8 cellular contexts compared by ENCODE assay signal in genomic region chr2:85325466-85325811, GRCh38. TPM values are rescaled to one million over a fixed set of nuclear protein-coding genes. Genes with fewer than 3 reads are reported as not detected.
DNase-seq lines count a peak whose midpoint lies in the region; ATAC-seq and TF ChIP-seq lines count a peak whose summit lies in the region.

No MANE protein-coding gene starts in this region.

- H3K9me3 Mint-ChIP-seq in CD8-positive, alpha-beta memory T cell = no peaks in the 10 kb centered on the region
- no peaks in the 10 kb centered on the region for H3K9me3 Mint-ChIP-seq in progenitor cell of endocrine pancreas (ENCODE audit: low read depth)

- H3K9me3 ChIP-seq in CD8-positive, alpha-beta memory T cell (ENCODE audit: low read length) = no peaks in the 10 kb centered on the region
- no peaks in the 10 kb centered on the region for H3K9me3 ChIP-seq in SJCRH30 (replicated peaks)

- peak overlapping the region; percentile 90 to 100 (median 99) for H3K27ac Mint-ChIP-seq in CD8-positive, alpha-beta memory T cell
- H3K27ac Mint-ChIP-seq in progenitor cell of endocrine pancreas = peak overlapping the region; percentile 88

- H3K4me3 ChIP-seq in CD8-positive, alpha-beta memory T cell (ENCODE audit: low read length) = peak overlapping the region; percentile 86
- H3K4me3 ChIP-seq in SJCRH30 = no peak overlapping the region

- no peaks in the 10 kb centered on the region for H3K27me3 Mint-ChIP-seq in CD8-positive, alpha-beta memory T cell
- H3K27me3 Mint-ChIP-seq in progenitor cell of endocrine pancreas = no peaks in the 10 kb centered on the region

- no peak for ATAC-seq in HG03025 (IDR thresholded peaks at IDR 0.05; ENCODE audit: low FRiP score, unreplicated experiment)

- H3K27me3 ChIP-seq in CD8-positive, alpha-beta memory T cell (ENCODE audit: insufficient read depth, low read length, poor library complexity, severe bottlenecking) = no peaks in the 10 kb centered on the region
- H3K27me3 ChIP-seq in SJCRH30 = no peaks in the 10 kb centered on the region

- peaks cover 60% of the 10 kb centered on the region for H3K4me1 ChIP-seq in CD8-positive, alpha-beta memory T cell (ENCODE audit: insufficient read depth, low read length)
- H3K4me1 ChIP-seq in SJCRH30 = peaks cover 3% of the 10 kb centered on the region; the same call in 1 of the 2 replicates

- CTCF ChIA-PET in CD8-positive, alpha-beta memory T cell (lab: Charles Lee) = interaction anchor here (1.0 to 1.6 kb wide), 2 partner anchors 18 to 215 kb away, joined by 3 to 4 read pairs; no protein-coding TSS in a partner anchor
- CTCF ChIA-PET in RWPE1 (lab: Yijun Ruan, JAX) = interaction anchor here (0.6 to 2.4 kb wide), 3 partner anchors 31 to 227 kb away, joined by 3 to 5 read pairs (median 3); no protein-coding TSS in a partner anchor

- POLR2A ChIA-PET in CD8-positive, alpha-beta memory T cell (lab: Charles Lee) = interaction anchor here (0.6 to 4.1 kb wide), 4 partner anchors 11 to 34 kb away, joined by 3 to 86 read pairs (median 8); partner anchors contain the start of genes ELMOD3 and RETSAT
- POLR2A ChIA-PET in RWPE1 (lab: Yijun Ruan, JAX; ENCODE audit: low non-redundant PET) = no interaction called here

- H3K4me1 Mint-ChIP-seq in CD8-positive, alpha-beta memory T cell = peaks cover 63 to 66% (median 64%) of the 10 kb centered on the region in 3 donors
- H3K4me1 Mint-ChIP-seq in progenitor cell of endocrine pancreas (ENCODE audit: low read depth) = peaks cover 33% of the 10 kb centered on the region

- no peak for DNase-seq in CD8-positive, alpha-beta memory T cell
- DNase-seq in RWPE1 (ENCODE audit: low spot score) = no peak
- DNase-seq in epithelial cell of prostate (ENCODE audit: low read depth, low spot score) = no peak
- DNase-seq in progenitor cell of endocrine pancreas (ENCODE audit: low spot score, unreplicated experiment) = no peak
- no peak for DNase-seq in NCI-H1417 treated with DMSO at 0.1 percent for 48 hours (lab: John Stamatoyannopoulos, UW)
- no peak for DNase-seq in SK-N-DZ (ENCODE audit: low spot score)
- DNase-seq in SJCRH30 = no peak

- TF ChIP-seq CTCF in RWPE1 (conservative IDR thresholded peaks at IDR 0.05; ENCODE audit: low read depth) (no peak), progenitor cell of endocrine pancreas (IDR thresholded peaks at IDR 0.05; ENCODE audit: unreplicated experiment) (no peak)

- peak overlapping the region; percentile 98 for H3K27ac ChIP-seq in CD8-positive, alpha-beta memory T cell (ENCODE audit: low read depth, low read length)
- H3K27ac ChIP-seq in RWPE1 = peak overlapping the region; percentile 33; the same call in 1 of the 2 replicates
- H3K27ac ChIP-seq in epithelial cell of prostate = peak overlapping the region; percentile 59
- no peak overlapping the region for H3K27ac ChIP-seq in SJCRH30

- peak overlapping the region; percentile 92 to 100 (median 99) for H3K4me3 Mint-ChIP-seq in CD8-positive, alpha-beta memory T cell
- peak overlapping the region; percentile 97 for H3K4me3 Mint-ChIP-seq in progenitor cell of endocrine pancreas (ENCODE audit: low read depth)

- peaks cover 28 to 80% (median 30%) of the 10 kb centered on the region in 3 donors for H3K36me3 Mint-ChIP-seq in CD8-positive, alpha-beta memory T cell
- peaks cover 24% of the 10 kb centered on the region for H3K36me3 Mint-ChIP-seq in progenitor cell of endocrine pancreas (ENCODE audit: insufficient read depth)

- H3K36me3 ChIP-seq in CD8-positive, alpha-beta memory T cell (ENCODE audit: insufficient read depth, low read length) = peaks cover 49% of the 10 kb centered on the region
- peaks cover 52% of the 10 kb centered on the region for H3K36me3 ChIP-seq in SJCRH30

RNA-seq across cellular contexts. Expression of gene TGOLN2, which starts 2.4 kb away (rescaled TPM):
- total RNA-seq in CD8-positive, alpha-beta memory T cell = 10 to 100 TPM; 93.4 to 95.6 TPM
- polyA plus RNA-seq in CD8-positive, alpha-beta memory T cell = 55.9 TPM
- 64.2 and 65.5 TPM in 2 replicates for total RNA-seq in progenitor cell of endocrine pancreas
- polyA plus RNA-seq in SK-N-DZ (2014; cell fraction: cytosol; rRNA removed) = 24.1 and 32.8 TPM in 2 replicates
- polyA plus RNA-seq in SK-N-DZ (2014; cell fraction: nucleus; rRNA removed) = 16.1 and 26.4 TPM in 2 replicates
- 73.5 and 80.3 TPM in 2 replicates for total RNA-seq in SJCRH30 (2014; rRNA removed; shearing (Covaris generic))

RNA-seq across cellular contexts. Expression of gene RETSAT, which starts 28.9 kb away (rescaled TPM):
- total RNA-seq in CD8-positive, alpha-beta memory T cell = 10 to 100 TPM; 33.4 to 36.0 TPM
- polyA plus RNA-seq in CD8-positive, alpha-beta memory T cell = 23.7 TPM
- 22.8 and 23.1 TPM in 2 replicates for total RNA-seq in progenitor cell of endocrine pancreas
- 15.4 and 17.2 TPM in 2 replicates for polyA plus RNA-seq in SK-N-DZ (2014; cell fraction: cytosol; rRNA removed)
- polyA plus RNA-seq in SK-N-DZ (2014; cell fraction: nucleus; rRNA removed) = 23.6 and 31.7 TPM in 2 replicates
- total RNA-seq in SJCRH30 (2014; rRNA removed; shearing (Covaris generic)) = 9.3 and 11.0 TPM in 2 replicates

RNA-seq across cellular contexts. Expression of gene ELMOD3, which starts 29.1 kb away (rescaled TPM):
- total RNA-seq in CD8-positive, alpha-beta memory T cell = 10 to 100 TPM; 13.6 to 14.4 TPM
- 12.2 TPM for polyA plus RNA-seq in CD8-positive, alpha-beta memory T cell
- 23.3 and 25.6 TPM in 2 replicates for total RNA-seq in progenitor cell of endocrine pancreas
- 17.2 and 27.4 TPM in 2 replicates for polyA plus RNA-seq in SK-N-DZ (2014; cell fraction: cytosol; rRNA removed)
- polyA plus RNA-seq in SK-N-DZ (2014; cell fraction: nucleus; rRNA removed) = 36.9 and 43.4 TPM in 2 replicates
- 17.2 and 19.3 TPM in 2 replicates for total RNA-seq in SJCRH30 (2014; rRNA removed; shearing (Covaris generic))
